1 cellular context compared by ENCODE assay signal in genomic region chr16:4426722-4427372, GRCh38.
A peak's percentile ranks its signal among the peaks of the same experiment; 100 is the strongest.
TF ChIP-seq lines count a peak whose summit lies in the region.

No MANE protein-coding gene starts in this region.

TF ChIP-seq in H1, 55 proteins besides CTCF, POLR2A, EP300 and RAD21:
- TF ChIP-seq SUZ12 (IDR thresholded peaks at IDR 0.05; ENCODE audit: low read length) (no peak), BACH1 (IDR thresholded peaks at IDR 0.05; ENCODE audit: low read length) (0 out of 2 replicates have a peak, but pooled peaks have one; percentile 9)
